18 cellular contexts compared by ENCODE assay signal in the genomic region with DNA sequence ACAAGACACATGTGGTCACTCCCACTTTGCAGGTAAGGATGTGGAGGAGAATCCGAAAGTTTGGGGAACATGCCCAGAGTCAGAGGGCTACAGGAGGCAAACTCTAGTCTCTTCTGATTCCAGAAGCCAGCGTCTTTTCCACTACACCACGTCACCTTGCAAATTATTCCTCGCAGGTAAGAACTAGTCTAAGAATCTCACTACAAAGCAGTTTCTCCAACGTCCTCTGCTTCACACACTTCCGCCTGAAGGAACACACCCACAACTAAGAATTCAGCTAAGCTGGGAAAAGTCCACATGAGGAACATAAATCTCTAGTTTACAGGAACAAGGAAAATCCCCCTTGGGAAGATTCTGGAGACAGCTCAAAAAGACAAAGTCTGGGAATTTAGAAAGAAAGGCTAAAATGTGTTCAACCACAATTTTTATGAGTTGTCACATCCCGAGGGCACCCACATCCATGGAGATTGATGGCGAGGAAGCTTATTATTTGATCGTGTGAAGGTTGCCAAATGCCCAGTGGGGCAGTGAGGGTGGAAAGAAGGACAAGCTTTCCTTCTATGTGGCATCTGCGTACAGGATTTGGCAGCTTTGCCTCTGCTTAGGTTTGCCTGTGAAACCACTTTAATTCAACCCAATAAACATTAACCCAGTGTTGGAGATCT.
"Had no signal": no experiment of that assay in that cellular context is flagged by ENCODE, and none has a peak within 500 bp of the region (broad histone marks: within the 10 kb centered on the region; RNA-seq: fewer than 3 reads in every experiment).

No MANE protein-coding gene starts in this region.

- DNase-seq: activated CD4-positive, alpha-beta T cell treated with anti-CD3 and anti-CD28 coated beads, Interleukin-2, amount 10 ng/mL, durations not matched to agents 7 days and 5 days; activated CD8-positive, alpha-beta T cell treated with anti-CD3 and anti-CD28 coated beads, Interleukin-2, amount 10 ng/mL, durations not matched to agents 7 days and 5 days; activated naive CD4-positive, alpha-beta T cell treated with Interleukin-2 at 50 U/mL for 16 hours; activated naive CD8-positive, alpha-beta T cell treated with anti-CD3 and anti-CD28 coated beads, Interleukin-2, amount 10 ng/mL, durations not matched to agents 7 days and 5 days; activated T-cell treated with anti-CD3 and anti-CD28 coated beads, Interleukin-2, amount 50 U/mL, for 24 hours; body of pancreas; central memory CD4-positive, alpha-beta T cell; left lung; naive thymus-derived CD4-positive, alpha-beta T cell; ovary; right lobe of liver; stimulated activated CD4-positive, alpha-beta T cell treated with anti-CD3 and anti-CD28 coated beads, Interleukin-4, amount 100 ng/mL, for 24 hours; T1000; testis; upper lobe of left lung had no signal

- H3K4me1 ChIP-seq: body of pancreas, left lung, testis, upper lobe of left lung had no signal

- H3K9me3 ChIP-seq: body of pancreas, ovary, testis, upper lobe of left lung had no signal

- H3K36me3 Mint-ChIP-seq: activated naive CD8-positive, alpha-beta T cell treated with anti-CD3 and anti-CD28 coated beads, Interleukin-2, amount 10 ng/mL, durations not matched to agents 7 days and 5 days; stimulated activated memory B cell treated with anti-CD40 and anti-IgM and Interleukin-4, amounts not matched to agents 10 μg/mL and 1 μg/mL and 100 μg/mL, for 72 hours had no signal

- H3K27me3 ChIP-seq: body of pancreas, left lung, ovary, right lobe of liver, testis, upper lobe of left lung had no signal

- H3K9me3 Mint-ChIP-seq: activated CD4-positive, alpha-beta T cell treated with anti-CD3 and anti-CD28 coated beads, Interleukin-2, amount 10 ng/mL, durations not matched to agents 7 days and 5 days; stimulated activated memory B cell treated with anti-CD40 and anti-IgM and Interleukin-4, amounts not matched to agents 10 μg/mL and 1 μg/mL and 100 μg/mL, for 72 hours had no signal

- H3K4me3 Mint-ChIP-seq: activated CD4-positive, alpha-beta T cell treated with anti-CD3 and anti-CD28 coated beads, Interleukin-2, amount 10 ng/mL, durations not matched to agents 7 days and 5 days; activated CD8-positive, alpha-beta T cell treated with anti-CD3 and anti-CD28 coated beads, Interleukin-2, amount 10 ng/mL, durations not matched to agents 7 days and 5 days; activated naive CD8-positive, alpha-beta T cell treated with anti-CD3 and anti-CD28 coated beads, Interleukin-2, amount 10 ng/mL, durations not matched to agents 7 days and 5 days; activated T-cell treated with anti-CD3 and anti-CD28 coated beads, Interleukin-2, amount 50 U/mL, for 24 hours; naive thymus-derived CD4-positive, alpha-beta T cell; stimulated activated memory B cell treated with anti-CD40 and anti-IgM and Interleukin-4, amounts not matched to agents 10 μg/mL and 1 μg/mL and 100 μg/mL, for 72 hours had no signal

- H3K27me3 Mint-ChIP-seq: activated CD4-positive, alpha-beta T cell treated with anti-CD3 and anti-CD28 coated beads, Interleukin-2, amount 10 ng/mL, durations not matched to agents 7 days and 5 days; activated naive CD8-positive, alpha-beta T cell treated with anti-CD3 and anti-CD28 coated beads, Interleukin-2, amount 10 ng/mL, durations not matched to agents 7 days and 5 days; activated T-cell treated with anti-CD3 and anti-CD28 coated beads, Interleukin-2, amount 50 U/mL, for 24 hours; stimulated activated memory B cell treated with anti-CD40 and anti-IgM and Interleukin-4, amounts not matched to agents 10 μg/mL and 1 μg/mL and 100 μg/mL, for 72 hours had no signal

- ATAC-seq: activated CD8-positive, alpha-beta T cell treated with anti-CD3 and anti-CD28 coated beads, Interleukin-2, amount 10 ng/mL, durations not matched to agents 7 days and 5 days; body of pancreas; left lung; naive thymus-derived CD4-positive, alpha-beta T cell; right lobe of liver; stimulated activated memory B cell treated with anti-CD40 and anti-IgM and Interleukin-4, amounts not matched to agents 10 μg/mL and 1 μg/mL and 100 μg/mL, for 72 hours had no signal

- H3K27ac Mint-ChIP-seq: activated CD4-positive, alpha-beta T cell treated with anti-CD3 and anti-CD28 coated beads, Interleukin-2, amount 10 ng/mL, durations not matched to agents 7 days and 5 days; activated CD8-positive, alpha-beta T cell treated with anti-CD3 and anti-CD28 coated beads, Interleukin-2, amount 10 ng/mL, durations not matched to agents 7 days and 5 days; activated naive CD8-positive, alpha-beta T cell treated with anti-CD3 and anti-CD28 coated beads, Interleukin-2, amount 10 ng/mL, durations not matched to agents 7 days and 5 days; activated T-cell treated with anti-CD3 and anti-CD28 coated beads, Interleukin-2, amount 50 U/mL, for 24 hours; activated T-helper 2 cell treated with anti-CD3 and anti-CD28 coated beads, Interferon-gamma antibody, Interleukin-2, Interleukin-4, amounts not matched to agents 10 μg/mL and 5 μg/mL and 100 μg/mL, durations not matched to agents 14 hours and 24 hours and 36 hours; naive thymus-derived CD4-positive, alpha-beta T cell; stimulated activated memory B cell treated with anti-CD40 and anti-IgM and Interleukin-4, amounts not matched to agents 10 μg/mL and 1 μg/mL and 100 μg/mL, for 72 hours had no signal

- H3K4me1 Mint-ChIP-seq: activated CD4-positive, alpha-beta T cell treated with anti-CD3 and anti-CD28 coated beads, Interleukin-2, amount 10 ng/mL, durations not matched to agents 7 days and 5 days; activated naive CD8-positive, alpha-beta T cell treated with anti-CD3 and anti-CD28 coated beads, Interleukin-2, amount 10 ng/mL, durations not matched to agents 7 days and 5 days; stimulated activated memory B cell treated with anti-CD40 and anti-IgM and Interleukin-4, amounts not matched to agents 10 μg/mL and 1 μg/mL and 100 μg/mL, for 72 hours had no signal

- H3K4me3 ChIP-seq: body of pancreas, coronary artery, left lung, ovary, right lobe of liver, testis, upper lobe of left lung had no signal

- H3K27ac ChIP-seq: body of pancreas, coronary artery, left lung, ovary, right lobe of liver, testis, upper lobe of left lung had no signal

- H3K36me3 ChIP-seq: left lung, ovary, right lobe of liver, upper lobe of left lung had no signal
